Comparison of ENCODE assay signal across 29 cellular contexts in genomic region chr1:244346972-244347618, GRCh38.
DNase-seq lines count a peak whose midpoint lies in the region; FAIRE-seq and TF ChIP-seq lines count a peak whose summit lies in the region.
"Had no signal": no experiment of that assay in that cellular context is flagged by ENCODE, and none has a peak within 500 bp of the region (broad histone marks: within the 10 kb centered on the region; RNA-seq: fewer than 3 reads in every experiment).

No MANE protein-coding gene starts in this region.

- H3K4me1 Mint-ChIP-seq in astrocyte (ENCODE audit: low read depth, unreplicated experiment) = peaks cover 15% of the 10 kb centered on the region

- no peak for FAIRE-seq in astrocyte (lab: Jason Lieb, UNC)
- FAIRE-seq: bronchial epithelial cell, H1 had no signal

- H2AFZ ChIP-seq in astrocyte (ENCODE audit: low read depth, low read length) = no peak overlapping the region
- no peak overlapping the region for H2AFZ ChIP-seq in hepatocyte

- H4K20me1 ChIP-seq in astrocyte (ENCODE audit: insufficient read depth, low read length) = no peaks in the 10 kb centered on the region
- H4K20me1 ChIP-seq in hepatocyte (ENCODE audit: insufficient read depth, poor library complexity, severe bottlenecking) = no peaks in the 10 kb centered on the region

- no peaks in the 10 kb centered on the region for H3K36me3 ChIP-seq in astrocyte (ENCODE audit: insufficient read depth, low read length)
- no peaks in the 10 kb centered on the region for H3K36me3 ChIP-seq in hepatocyte (replicated peaks; ENCODE audit: insufficient read depth, low read depth)
- H3K36me3 ChIP-seq in transverse colon = no peaks in the 10 kb centered on the region
- H3K36me3 ChIP-seq in effector memory CD4-positive, alpha-beta T cell (ENCODE audit: control insufficient read depth, insufficient read depth, low read length) = no peaks in the 10 kb centered on the region
- no peaks in the 10 kb centered on the region for H3K36me3 ChIP-seq in esophagus squamous epithelium
- H3K36me3 ChIP-seq: tibial nerve had no signal

- no peak overlapping the region for H3K4me3 Mint-ChIP-seq in astrocyte (ENCODE audit: unreplicated experiment)
- H3K4me3 Mint-ChIP-seq: activated B cell treated with CpG ODN at 0.5 μM for 24 hours; activated naive CD4-positive, alpha-beta T cell treated with anti-CD3 and anti-CD28 coated beads, Interleukin-2, amount 10 ng/mL, durations not matched to agents 7 days and 5 days; activated T-helper 1 cell treated with anti-CD3 and anti-CD28 coated beads, Interleukin-12 subunit alpha, Interleukin-12 subunit beta, Interleukin-2, Interleukin-4 antibody, amounts not matched to agents 30 ng/mL and 10 ng/mL and 1 ng/mL, durations not matched to agents 14 hours and 24 hours and 36 hours had no signal

- TF ChIP-seq EP300 in transverse colon (IDR thresholded peaks at IDR 0.05; ENCODE audit: low read depth) = no peak

- H3K27ac ChIP-seq in astrocyte (ENCODE audit: low read depth, low read length) (no peak overlapping the region), hepatocyte (peak overlapping the region; percentile 31), transverse colon (peak overlapping the region; percentile 31 to 68 (median 60)), esophagus squamous epithelium (no peak overlapping the region)
- no peak overlapping the region for H3K27ac ChIP-seq in effector memory CD4-positive, alpha-beta T cell (ENCODE audit: insufficient read depth, low read length, poor library complexity, severe bottlenecking)
- H3K27ac ChIP-seq: C4-2B, KMS-11, skin epidermis, tibial nerve had no signal

- no peak overlapping the region for H3K4me2 ChIP-seq in astrocyte (ENCODE audit: low read length)
- H3K4me2 ChIP-seq in hepatocyte = no peak overlapping the region
- H3K4me2 ChIP-seq: KMS-11 had no signal

- in situ Hi-C loops in transverse colon (cut with MboI; ENCODE audit: low pct_ligation_motif_present in 1 of 4, low pct_unique_long_range_greater_than_20kb in 1 of 4, low sequenced_read_pairs in 3 of 4) = no loop called here

- no peaks in the 10 kb centered on the region for H3K36me3 Mint-ChIP-seq in astrocyte (ENCODE audit: low read depth, unreplicated experiment)
- H3K36me3 Mint-ChIP-seq: activated naive CD4-positive, alpha-beta T cell treated with anti-CD3 and anti-CD28 coated beads, Interleukin-2, amount 10 ng/mL, durations not matched to agents 7 days and 5 days had no signal

- H3K9me3 ChIP-seq in astrocyte (ENCODE audit: insufficient read depth, low read depth, low read length) (no peaks in the 10 kb centered on the region), hepatocyte (ENCODE audit: low read depth) (no peaks in the 10 kb centered on the region), transverse colon (no peaks in the 10 kb centered on the region), esophagus squamous epithelium (no peaks in the 10 kb centered on the region)
- no peaks in the 10 kb centered on the region for H3K9me3 ChIP-seq in effector memory CD4-positive, alpha-beta T cell (ENCODE audit: control insufficient read depth, low read length)
- H3K9me3 ChIP-seq: tibial nerve had no signal

- intact Hi-C loops in transverse colon (cut with DNase I; ENCODE audit: low total_unique reads) = no loop called here
- intact Hi-C loops in esophagus squamous epithelium (cut with DNase I) = no loop called here

- H3K9me3 Mint-ChIP-seq in astrocyte (ENCODE audit: unreplicated experiment) = no peaks in the 10 kb centered on the region
- H3K9me3 Mint-ChIP-seq: activated naive CD4-positive, alpha-beta T cell treated with anti-CD3 and anti-CD28 coated beads, Interleukin-2, amount 10 ng/mL, durations not matched to agents 7 days and 5 days had no signal

- DNase-seq in M059J (ENCODE audit: low read depth) = peak; percentile 35
- peak; percentile 34 for DNase-seq in astrocyte (ENCODE audit: low read depth)
- DNase-seq in hepatocyte (ENCODE audit: low spot score) = no peak
- no peak for DNase-seq in transverse colon
- DNase-seq in effector memory CD4-positive, alpha-beta T cell = no peak
- no peak for DNase-seq in esophagus squamous epithelium (lab: John Stamatoyannopoulos, UW)
- no peak for DNase-seq in foreskin fibroblast
- DNase-seq: activated B cell treated with CpG ODN at 0.5 μM for 24 hours; activated CD4-positive, alpha-beta T cell treated with anti-CD3 and anti-CD28 coated beads, Interleukin-2, amount 50 U/mL, for 1 hour; activated naive CD4-positive, alpha-beta T cell treated with anti-CD3 and anti-CD28 coated beads, Interleukin-2, amount 10 ng/mL, durations not matched to agents 7 days and 5 days; amygdala; DMS79 treated with DMSO at 0.1 percent for 48 hours; GF-D8; left ventricle myocardium superior; naive B cell; NCI-H1436 treated with DMSO at 0.1 percent for 48 hours; NCI-H510A; nucleus accumbens; SHP77 treated with DMSO at 0.1 percent for 48 hours; stimulated activated CD4-positive, alpha-beta T cell treated with anti-CD3 and anti-CD28 coated beads, Interleukin-1b, Interleukin-23, amount 100 ng/mL, for 48 hours; stimulated activated CD8-positive, alpha-beta memory T cell treated with anti-CD3 and anti-CD28 coated beads, Interleukin-4, amount 100 ng/mL, for 48 hours; T-helper 9 cell had no signal

- TF ChIP-seq CTCF in astrocyte (IDR thresholded peaks at IDR 0.05; ENCODE audit: insufficient read depth, low read depth, low read length) (no peak), hepatocyte (IDR thresholded peaks at IDR 0.05; ENCODE audit: poor library complexity) (no peak), transverse colon (IDR thresholded peaks at IDR 0.05) (no peak), esophagus squamous epithelium (IDR thresholded peaks at IDR 0.05) (no peak), foreskin fibroblast (IDR thresholded peaks at IDR 0.05; ENCODE audit: low read depth, low read length) (no peak)

- no peaks in the 10 kb centered on the region for H3K27me3 Mint-ChIP-seq in astrocyte (ENCODE audit: low read depth, unreplicated experiment)

- no peaks in the 10 kb centered on the region for H3K27me3 ChIP-seq in astrocyte (ENCODE audit: insufficient read depth, low read length)
- H3K27me3 ChIP-seq in hepatocyte = no peaks in the 10 kb centered on the region
- H3K27me3 ChIP-seq in transverse colon = no peaks in the 10 kb centered on the region
- H3K27me3 ChIP-seq in effector memory CD4-positive, alpha-beta T cell (replicated peaks; ENCODE audit: control insufficient read depth, insufficient read depth, low read length, poor library complexity, severe bottlenecking) = no peaks in the 10 kb centered on the region
- no peaks in the 10 kb centered on the region for H3K27me3 ChIP-seq in esophagus squamous epithelium
- H3K27me3 ChIP-seq: tibial nerve had no signal

- peaks cover 16% of the 10 kb centered on the region for H3K4me1 ChIP-seq in astrocyte (ENCODE audit: insufficient read depth, low read length)
- H3K4me1 ChIP-seq in hepatocyte (ENCODE audit: insufficient read depth) = peaks cover 9% of the 10 kb centered on the region
- peaks cover 13 to 42% (median 17%) of the 10 kb centered on the region in 4 donors for H3K4me1 ChIP-seq in transverse colon
- H3K4me1 ChIP-seq in effector memory CD4-positive, alpha-beta T cell (ENCODE audit: control insufficient read depth, insufficient read depth, low read length, poor library complexity, severe bottlenecking) = no peaks in the 10 kb centered on the region
- peaks cover 4 to 25% (median 14%) of the 10 kb centered on the region in 3 donors for H3K4me1 ChIP-seq in esophagus squamous epithelium

- H3K79me2 ChIP-seq in astrocyte (ENCODE audit: insufficient read depth, low read length) (no peaks in the 10 kb centered on the region), hepatocyte (no peaks in the 10 kb centered on the region)

- H3K9me2 ChIP-seq in hepatocyte (replicated peaks; ENCODE audit: insufficient read depth) = no peaks in the 10 kb centered on the region

- WGBS in hepatocyte (ENCODE audit: low lambda C conversion rate, missing lambda C conversion rate) = 78% methylated on average over 6 of the region's 6 CpGs
- WGBS in transverse colon (ENCODE audit: low coverage in 1 of 2), 2 donors = 50 to 70% methylated on average over 4 to 6 of the region's 6 CpGs
- 69 to 87% methylated on average over 5 to 6 of the region's 6 CpGs for WGBS in esophagus squamous epithelium, 2 donors

- no peak overlapping the region for H3K9ac ChIP-seq in astrocyte (ENCODE audit: low read length)
- H3K9ac ChIP-seq: KMS-11 had no signal

- TF ChIP-seq POLR2A in transverse colon (IDR thresholded peaks at IDR 0.05) (no peak), esophagus squamous epithelium (IDR thresholded peaks at IDR 0.05) (no peak)

- no peak overlapping the region for H3K27ac Mint-ChIP-seq in astrocyte (ENCODE audit: unreplicated experiment)
- H3K27ac Mint-ChIP-seq: activated B cell treated with CpG ODN at 0.5 μM for 24 hours; activated naive CD4-positive, alpha-beta T cell treated with anti-CD3 and anti-CD28 coated beads, Interleukin-2, amount 10 ng/mL, durations not matched to agents 7 days and 5 days; activated T-helper 1 cell treated with anti-CD3 and anti-CD28 coated beads, Interleukin-12 subunit alpha, Interleukin-12 subunit beta, Interleukin-2, Interleukin-4 antibody, amounts not matched to agents 30 ng/mL and 10 ng/mL and 1 ng/mL, durations not matched to agents 14 hours and 24 hours and 36 hours had no signal

- no peak overlapping the region for H3K4me3 ChIP-seq in astrocyte (ENCODE audit: insufficient read depth, low read depth, low read length)
- H3K4me3 ChIP-seq in hepatocyte = no peak overlapping the region
- no peak overlapping the region for H3K4me3 ChIP-seq in transverse colon
- H3K4me3 ChIP-seq in effector memory CD4-positive, alpha-beta T cell (ENCODE audit: insufficient read depth, low read depth, low read length, poor library complexity, severe bottlenecking) = no peak overlapping the region
- no peak overlapping the region for H3K4me3 ChIP-seq in esophagus squamous epithelium
- no peak overlapping the region for H3K4me3 ChIP-seq in foreskin fibroblast (ENCODE audit: low read depth in 1 of 2, low read length in 2 of 2)
- H3K4me3 ChIP-seq: skin epidermis, tibial nerve had no signal

Comparison
In these comparisons a context has a peak if more than half of its experiments do, and no peak if none do; other contexts are left out.
1. DNase-seq: peak in M059J (single experiment) and astrocyte (single experiment); none in hepatocyte (single experiment), transverse colon (single experiment), effector memory CD4-positive, alpha-beta T cell (0 of 3), esophagus squamous epithelium (single experiment) and foreskin fibroblast (0 of 2).
2. H3K27ac ChIP-seq: peak in hepatocyte (single experiment) and transverse colon (4 of 4); none in astrocyte (single experiment), effector memory CD4-positive, alpha-beta T cell (single experiment) and esophagus squamous epithelium (0 of 4).